Comparison of ENCODE assay signal across 2 cellular contexts in the genomic region with DNA sequence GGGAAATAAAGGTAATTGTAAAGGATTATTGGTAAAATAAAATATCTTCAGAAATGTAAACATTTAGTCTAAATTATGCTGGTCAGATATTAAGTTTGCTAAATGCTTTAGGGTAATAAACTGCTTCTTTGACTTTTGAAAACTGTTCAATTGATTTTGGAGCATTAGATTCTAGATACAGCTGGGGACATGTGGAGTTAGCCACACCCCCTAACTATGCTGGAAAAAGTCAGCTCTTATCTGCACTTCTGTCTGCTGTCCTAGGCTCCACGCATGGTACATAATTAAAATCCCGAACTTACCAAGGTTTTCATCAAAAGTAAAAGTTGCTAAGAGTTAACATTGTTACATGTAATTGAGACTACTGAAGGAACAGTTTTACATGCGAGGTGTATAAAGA.
TF ChIP-seq lines count a peak whose summit lies in the region.

No MANE protein-coding gene starts in this region.

TF ChIP-seq in liver, 16 proteins besides CTCF, POLR2A, EP300 and RAD21:
- TF ChIP-seq, protein P1, sequence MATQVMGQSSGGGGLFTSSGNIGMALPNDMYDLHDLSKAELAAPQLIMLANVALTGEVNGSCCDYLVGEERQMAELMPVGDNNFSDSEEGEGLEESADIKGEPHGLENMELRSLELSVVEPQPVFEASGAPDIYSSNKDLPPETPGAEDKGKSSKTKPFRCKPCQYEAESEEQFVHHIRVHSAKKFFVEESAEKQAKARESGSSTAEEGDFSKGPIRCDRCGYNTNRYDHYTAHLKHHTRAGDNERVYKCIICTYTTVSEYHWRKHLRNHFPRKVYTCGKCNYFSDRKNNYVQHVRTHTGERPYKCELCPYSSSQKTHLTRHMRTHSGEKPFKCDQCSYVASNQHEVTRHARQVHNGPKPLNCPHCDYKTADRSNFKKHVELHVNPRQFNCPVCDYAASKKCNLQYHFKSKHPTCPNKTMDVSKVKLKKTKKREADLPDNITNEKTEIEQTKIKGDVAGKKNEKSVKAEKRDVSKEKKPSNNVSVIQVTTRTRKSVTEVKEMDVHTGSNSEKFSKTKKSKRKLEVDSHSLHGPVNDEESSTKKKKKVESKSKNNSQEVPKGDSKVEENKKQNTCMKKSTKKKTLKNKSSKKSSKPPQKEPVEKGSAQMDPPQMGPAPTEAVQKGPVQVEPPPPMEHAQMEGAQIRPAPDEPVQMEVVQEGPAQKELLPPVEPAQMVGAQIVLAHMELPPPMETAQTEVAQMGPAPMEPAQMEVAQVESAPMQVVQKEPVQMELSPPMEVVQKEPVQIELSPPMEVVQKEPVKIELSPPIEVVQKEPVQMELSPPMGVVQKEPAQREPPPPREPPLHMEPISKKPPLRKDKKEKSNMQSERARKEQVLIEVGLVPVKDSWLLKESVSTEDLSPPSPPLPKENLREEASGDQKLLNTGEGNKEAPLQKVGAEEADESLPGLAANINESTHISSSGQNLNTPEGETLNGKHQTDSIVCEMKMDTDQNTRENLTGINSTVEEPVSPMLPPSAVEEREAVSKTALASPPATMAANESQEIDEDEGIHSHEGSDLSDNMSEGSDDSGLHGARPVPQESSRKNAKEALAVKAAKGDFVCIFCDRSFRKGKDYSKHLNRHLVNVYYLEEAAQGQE (IDR thresholded peaks at IDR 0.05) = no peak
- TF ChIP-seq, protein P2, sequence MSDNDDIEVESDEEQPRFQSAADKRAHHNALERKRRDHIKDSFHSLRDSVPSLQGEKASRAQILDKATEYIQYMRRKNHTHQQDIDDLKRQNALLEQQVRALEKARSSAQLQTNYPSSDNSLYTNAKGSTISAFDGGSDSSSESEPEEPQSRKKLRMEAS (IDR thresholded peaks at IDR 0.05) = peak; percentile 51

TF ChIP-seq in HepG2, 621 proteins besides CTCF, POLR2A, EP300 and RAD21 (continued from another document):
- TF ChIP-seq, protein P3, sequence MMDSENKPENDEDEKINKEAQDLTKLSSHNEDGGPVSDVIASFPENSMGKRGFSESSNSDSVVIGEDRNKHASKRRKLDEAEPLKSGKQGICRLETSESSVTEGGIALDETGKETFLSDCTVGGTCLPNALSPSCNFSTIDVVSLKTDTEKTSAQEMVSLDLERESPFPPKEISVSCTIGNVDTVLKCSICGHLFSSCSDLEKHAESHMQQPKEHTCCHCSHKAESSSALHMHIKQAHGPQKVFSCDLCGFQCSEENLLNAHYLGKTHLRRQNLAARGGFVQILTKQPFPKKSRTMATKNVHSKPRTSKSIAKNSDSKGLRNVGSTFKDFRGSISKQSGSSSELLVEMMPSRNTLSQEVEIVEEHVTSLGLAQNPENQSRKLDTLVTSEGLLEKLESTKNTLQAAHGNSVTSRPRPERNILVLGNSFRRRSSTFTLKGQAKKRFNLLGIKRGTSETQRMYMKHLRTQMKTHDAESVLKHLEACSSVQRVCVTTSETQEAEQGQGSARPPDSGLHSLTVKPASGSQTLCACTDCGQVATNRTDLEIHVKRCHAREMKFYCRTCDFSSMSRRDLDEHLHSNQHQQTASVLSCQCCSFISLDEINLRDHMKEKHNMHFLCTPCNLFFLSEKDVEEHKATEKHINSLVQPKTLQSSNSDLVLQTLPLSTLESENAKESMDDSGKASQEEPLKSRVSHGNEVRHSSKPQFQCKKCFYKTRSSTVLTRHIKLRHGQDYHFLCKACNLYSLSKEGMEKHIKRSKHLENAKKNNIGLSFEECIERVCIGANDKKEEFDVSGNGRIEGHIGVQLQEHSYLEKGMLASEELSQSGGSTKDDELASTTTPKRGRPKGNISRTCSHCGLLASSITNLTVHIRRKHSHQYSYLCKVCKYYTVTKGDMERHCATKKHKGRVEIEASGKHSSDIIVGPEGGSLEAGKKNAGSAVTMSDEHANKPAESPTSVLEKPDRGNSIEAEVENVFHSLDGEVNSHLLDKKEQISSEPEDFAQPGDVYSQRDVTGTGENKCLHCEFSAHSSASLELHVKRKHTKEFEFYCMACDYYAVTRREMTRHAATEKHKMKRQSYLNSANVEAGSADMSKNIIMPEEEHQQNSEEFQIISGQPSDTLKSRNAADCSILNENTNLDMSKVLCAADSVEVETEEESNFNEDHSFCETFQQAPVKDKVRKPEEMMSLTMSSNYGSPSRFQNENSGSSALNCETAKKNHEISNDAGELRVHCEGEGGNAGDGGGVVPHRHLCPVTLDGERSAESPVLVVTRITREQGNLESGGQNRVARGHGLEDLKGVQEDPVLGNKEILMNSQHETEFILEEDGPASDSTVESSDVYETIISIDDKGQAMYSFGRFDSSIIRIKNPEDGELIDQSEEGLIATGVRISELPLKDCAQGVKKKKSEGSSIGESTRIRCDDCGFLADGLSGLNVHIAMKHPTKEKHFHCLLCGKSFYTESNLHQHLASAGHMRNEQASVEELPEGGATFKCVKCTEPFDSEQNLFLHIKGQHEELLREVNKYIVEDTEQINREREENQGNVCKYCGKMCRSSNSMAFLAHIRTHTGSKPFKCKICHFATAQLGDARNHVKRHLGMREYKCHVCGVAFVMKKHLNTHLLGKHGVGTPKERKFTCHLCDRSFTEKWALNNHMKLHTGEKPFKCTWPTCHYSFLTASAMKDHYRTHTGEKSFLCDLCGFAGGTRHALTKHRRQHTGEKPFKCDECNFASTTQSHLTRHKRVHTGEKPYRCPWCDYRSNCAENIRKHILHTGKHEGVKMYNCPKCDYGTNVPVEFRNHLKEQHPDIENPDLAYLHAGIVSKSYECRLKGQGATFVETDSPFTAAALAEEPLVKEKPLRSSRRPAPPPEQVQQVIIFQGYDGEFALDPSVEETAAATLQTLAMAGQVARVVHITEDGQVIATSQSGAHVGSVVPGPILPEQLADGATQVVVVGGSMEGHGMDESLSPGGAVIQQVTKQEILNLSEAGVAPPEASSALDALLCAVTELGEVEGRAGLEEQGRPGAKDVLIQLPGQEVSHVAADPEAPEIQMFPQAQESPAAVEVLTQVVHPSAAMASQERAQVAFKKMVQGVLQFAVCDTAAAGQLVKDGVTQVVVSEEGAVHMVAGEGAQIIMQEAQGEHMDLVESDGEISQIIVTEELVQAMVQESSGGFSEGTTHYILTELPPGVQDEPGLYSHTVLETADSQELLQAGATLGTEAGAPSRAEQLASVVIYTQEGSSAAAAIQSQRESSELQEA (CRISPR knock-in tag; IDR thresholded peaks at IDR 0.05; ENCODE audit: not compliant biosample characterization) = no peak
- TF ChIP-seq ZNF552 (CRISPR knock-in tag; IDR thresholded peaks at IDR 0.05; ENCODE audit: borderline replicate concordance) = no peak
- no peak for TF ChIP-seq NR3C1 (CRISPR knock-in tag; IDR thresholded peaks at IDR 0.05)
- no peak for TF ChIP-seq HOXA5 (CRISPR knock-in tag; IDR thresholded peaks at IDR 0.05)
- TF ChIP-seq, protein P4, sequence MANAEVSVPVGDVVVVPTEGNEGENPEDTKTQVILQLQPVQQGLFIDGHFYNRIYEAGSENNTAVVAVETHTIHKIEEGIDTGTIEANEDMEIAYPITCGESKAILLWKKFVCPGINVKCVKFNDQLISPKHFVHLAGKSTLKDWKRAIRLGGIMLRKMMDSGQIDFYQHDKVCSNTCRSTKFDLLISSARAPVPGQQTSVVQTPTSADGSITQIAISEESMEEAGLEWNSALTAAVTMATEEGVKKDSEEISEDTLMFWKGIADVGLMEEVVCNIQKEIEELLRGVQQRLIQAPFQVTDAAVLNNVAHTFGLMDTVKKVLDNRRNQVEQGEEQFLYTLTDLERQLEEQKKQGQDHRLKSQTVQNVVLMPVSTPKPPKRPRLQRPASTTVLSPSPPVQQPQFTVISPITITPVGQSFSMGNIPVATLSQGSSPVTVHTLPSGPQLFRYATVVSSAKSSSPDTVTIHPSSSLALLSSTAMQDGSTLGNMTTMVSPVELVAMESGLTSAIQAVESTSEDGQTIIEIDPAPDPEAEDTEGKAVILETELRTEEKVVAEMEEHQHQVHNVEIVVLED (CRISPR knock-in tag; IDR thresholded peaks at IDR 0.05; ENCODE audit: borderline replicate concordance) = no peak
